Comparison of ENCODE assay signal across 11 cellular contexts in the genomic region with DNA sequence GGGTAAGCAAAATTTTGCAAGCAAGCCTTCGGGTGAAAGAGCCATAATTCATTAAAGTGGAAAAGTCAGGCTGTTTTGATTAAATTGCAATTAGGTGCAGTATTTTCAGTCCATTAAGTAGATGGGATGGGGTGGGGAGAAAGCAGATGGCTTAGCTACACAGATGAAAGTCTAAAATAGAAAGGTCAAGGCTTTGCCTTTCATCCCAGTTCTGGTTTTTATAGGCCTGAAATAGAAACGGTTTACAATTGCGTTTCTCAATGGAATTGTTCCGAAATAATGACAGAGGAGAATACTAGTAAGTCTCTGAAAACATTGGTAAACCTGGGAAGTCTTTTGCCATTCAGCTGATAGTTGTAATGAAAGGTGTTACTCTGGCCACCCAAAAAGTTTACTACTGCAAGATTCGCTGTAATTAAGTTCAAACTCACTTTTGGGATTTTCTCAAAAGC. TPM values are rescaled to one million over a fixed set of nuclear protein-coding genes. Genes with fewer than 3 reads are reported as not detected.
DNase-seq lines count a peak whose midpoint lies in the region; ATAC-seq and TF ChIP-seq lines count a peak whose summit lies in the region.
"Had no signal": no experiment of that assay in that cellular context is flagged by ENCODE, and none has a peak within 500 bp of the region (broad histone marks: within the 10 kb centered on the region; RNA-seq: fewer than 3 reads in every experiment).

No MANE protein-coding gene starts in this region.

- no peak overlapping the region for H3K27ac ChIP-seq in SJCRH30
- no peak overlapping the region for H3K27ac ChIP-seq in smooth muscle cell (ENCODE audit: low read depth)
- no peak overlapping the region for H3K27ac ChIP-seq in foreskin keratinocyte
- H3K27ac ChIP-seq: HL-60 had no signal

- H3K9me3 Mint-ChIP-seq in activated T-cell treated with anti-CD3 and anti-CD28 coated beads, Interleukin-2, amount 50 U/mL, for 4 hours: no peaks in the 10 kb centered on the region

- 78% methylated on average over 5 of the region's 5 CpGs for WGBS in smooth muscle cell (ENCODE audit: low lambda C conversion rate)

- no peaks in the 10 kb centered on the region for H3K36me3 Mint-ChIP-seq in activated T-cell treated with anti-CD3 and anti-CD28 coated beads, Interleukin-2, amount 50 U/mL, for 4 hours (ENCODE audit: insufficient read depth)

- H3K4me3 ChIP-seq in SJCRH30 (peak overlapping the region; percentile 69), smooth muscle cell (peak overlapping the region; percentile 86)

- H3K9me3 ChIP-seq in SJCRH30 (replicated peaks) (no peaks in the 10 kb centered on the region), smooth muscle cell (replicated peaks; ENCODE audit: low read depth) (no peaks in the 10 kb centered on the region)

- H3K36me3 ChIP-seq in SJCRH30 (no peaks in the 10 kb centered on the region), smooth muscle cell (ENCODE audit: low read depth) (no peaks in the 10 kb centered on the region)

- H2AFZ ChIP-seq in smooth muscle cell (ENCODE audit: low read depth): peak overlapping the region; percentile 97

- H3K4me2 ChIP-seq in smooth muscle cell: peak overlapping the region; percentile 100

- no peak for DNase-seq in activated T-cell treated with anti-CD3 and anti-CD28 coated beads, Interleukin-2, amount 50 U/mL, for 4 hours
- DNase-seq in activated T-cell treated with anti-CD3 and anti-CD28 coated beads for 4 hours (no peak), SJCRH30 (no peak), globus pallidus (ENCODE audit: low spot score) (peak; percentile 4), smooth muscle cell (lab: John Stamatoyannopoulos, UW; ENCODE audit: unreplicated experiment) (no peak), foreskin keratinocyte (no peak)
- DNase-seq: SHP77; stimulated activated CD4-positive, alpha-beta T cell treated with anti-CD3 and anti-CD28 coated beads, Interleukin-4, amount 100 ng/mL, for 24 hours had no signal

- ATAC-seq in activated T-cell treated with anti-CD3 and anti-CD28 coated beads, Interleukin-2, amount 50 U/mL, for 4 hours: no peak
- ATAC-seq in foreskin keratinocyte (no peak), HG02642 (IDR thresholded peaks at IDR 0.05; ENCODE audit: poor library complexity, unreplicated experiment) (no peak), GM21515 (IDR thresholded peaks at IDR 0.05; ENCODE audit: unreplicated experiment) (no peak)

- peaks cover 10% of the 10 kb centered on the region for H3K4me1 Mint-ChIP-seq in activated T-cell treated with anti-CD3 and anti-CD28 coated beads, Interleukin-2, amount 50 U/mL, for 4 hours (ENCODE audit: low read depth)

- H4K20me1 ChIP-seq in smooth muscle cell (ENCODE audit: low read depth): no peaks in the 10 kb centered on the region

- no peaks in the 10 kb centered on the region for H3F3A ChIP-seq in smooth muscle cell (ENCODE audit: low read depth)

- H3K4me1 ChIP-seq in SJCRH30: peaks cover 12% of the 10 kb centered on the region
- peaks cover 14% of the 10 kb centered on the region for H3K4me1 ChIP-seq in smooth muscle cell (ENCODE audit: low read depth)
- no peaks in the 10 kb centered on the region for H3K4me1 ChIP-seq in foreskin keratinocyte

- TF ChIP-seq CTCF in smooth muscle cell (IDR thresholded peaks at IDR 0.05; ENCODE audit: borderline replicate concordance, insufficient read depth, poor library complexity, severe bottlenecking): no peak
- TF ChIP-seq CTCF in foreskin keratinocyte (conservative IDR thresholded peaks at IDR 0.05): no peak

- H3K9ac ChIP-seq in smooth muscle cell (ENCODE audit: low read depth): no peak overlapping the region

- H3K27me3 Mint-ChIP-seq in activated T-cell treated with anti-CD3 and anti-CD28 coated beads, Interleukin-2, amount 50 U/mL, for 4 hours (ENCODE audit: low read depth): peaks cover 65% of the 10 kb centered on the region

- peak overlapping the region; percentile 85 for H3K4me3 Mint-ChIP-seq in activated T-cell treated with anti-CD3 and anti-CD28 coated beads, Interleukin-2, amount 50 U/mL, for 4 hours

- H3K79me2 ChIP-seq in smooth muscle cell (ENCODE audit: low read depth): no peaks in the 10 kb centered on the region

- H3K27me3 ChIP-seq in SJCRH30: no peaks in the 10 kb centered on the region
- peaks cover 51% of the 10 kb centered on the region for H3K27me3 ChIP-seq in smooth muscle cell (ENCODE audit: low read depth)
- H3K27me3 ChIP-seq in foreskin keratinocyte: peaks cover 83% of the 10 kb centered on the region

RNA-seq across cellular contexts. Expression of a gene that starts 1.5 kb away (rescaled TPM):
- under 1 TPM; 0.03 TPM for total RNA-seq in activated T-cell treated with anti-CD3 and anti-CD28 coated beads, Interleukin-2, amount 50 U/mL, for 4 hours
- total RNA-seq in SJCRH30 (2014; rRNA removed; shearing (Covaris generic)): 2.7 and 3.2 TPM in 2 replicates
- total RNA-seq in smooth muscle cell (0.72 and 1.6 TPM in 2 replicates), foreskin keratinocyte (0.04 and 0.07 TPM in 2 replicates)
- polyA plus RNA-seq in smooth muscle cell (0.02 and 0.29 TPM in 2 replicates), foreskin keratinocyte (0.01 TPM in 1 of 2 replicates, not detected in the other)
